8 cellular contexts compared by ENCODE assay signal in the genomic region with DNA sequence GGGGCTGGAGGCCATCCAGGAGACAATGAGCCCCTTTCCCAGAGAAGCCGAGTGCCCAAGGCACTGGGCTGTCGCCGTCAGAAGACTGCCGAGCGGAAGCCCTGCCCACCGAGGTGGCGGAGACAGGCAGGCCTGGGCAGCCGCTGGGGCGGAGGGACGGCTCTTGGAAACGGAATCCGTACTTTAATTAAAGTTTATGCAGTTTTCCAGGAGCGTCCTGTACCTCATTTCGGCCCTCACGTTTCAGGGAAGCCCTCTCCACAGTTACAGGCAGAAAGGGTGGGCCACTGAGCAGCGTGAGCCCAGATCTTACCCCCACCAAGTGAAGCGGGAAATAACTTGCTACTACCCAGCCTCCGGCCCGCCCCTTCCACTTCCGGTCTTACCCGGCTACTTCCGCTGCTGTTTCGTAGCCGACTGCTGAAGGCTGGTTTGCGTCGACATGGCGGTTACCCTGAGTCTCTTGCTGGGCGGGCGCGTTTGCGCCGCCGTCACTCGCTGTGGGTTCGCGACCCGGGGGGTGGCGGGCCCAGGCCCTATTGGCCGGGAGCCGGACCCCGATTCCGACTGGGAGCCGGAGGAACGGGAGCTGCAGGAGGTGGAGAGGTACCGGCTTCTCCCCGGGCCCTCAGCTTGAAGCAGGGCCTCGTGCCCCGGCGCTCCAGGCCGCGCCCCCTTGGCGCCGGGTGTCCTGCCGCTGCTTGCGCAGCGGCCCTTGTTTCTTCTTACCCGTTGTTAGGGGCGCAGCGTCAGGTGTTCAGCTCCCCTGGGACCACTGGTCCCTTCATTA. TPM values are rescaled to one million over a fixed set of nuclear protein-coding genes. Genes with fewer than 3 reads are reported as not detected.
DNase-seq lines count a peak whose midpoint lies in the region; ATAC-seq and TF ChIP-seq lines count a peak whose summit lies in the region.

A gene with protein sequence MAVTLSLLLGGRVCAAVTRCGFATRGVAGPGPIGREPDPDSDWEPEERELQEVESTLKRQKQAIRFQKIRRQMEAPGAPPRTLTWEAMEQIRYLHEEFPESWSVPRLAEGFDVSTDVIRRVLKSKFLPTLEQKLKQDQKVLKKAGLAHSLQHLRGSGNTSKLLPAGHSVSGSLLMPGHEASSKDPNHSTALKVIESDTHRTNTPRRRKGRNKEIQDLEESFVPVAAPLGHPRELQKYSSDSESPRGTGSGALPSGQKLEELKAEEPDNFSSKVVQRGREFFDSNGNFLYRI (plus strand): TSS at position 402 of the 790 bp plus-strand sequence. CDS start 41 bp downstream, at position 443.

- H3K27me3 ChIP-seq in fibroblast of lung (ENCODE audit: control insufficient read depth, insufficient read depth, low read length) = no peaks in the 10 kb centered on the region
- no peaks in the 10 kb centered on the region for H3K27me3 ChIP-seq in naive thymus-derived CD4-positive, alpha-beta T cell (ENCODE audit: control insufficient read depth in 2 of 2, insufficient read depth in 2 of 2, low read length in 2 of 2)

- H3K9me3 Mint-ChIP-seq in naive thymus-derived CD4-positive, alpha-beta T cell = no peaks in the 10 kb centered on the region
- H3K9me3 Mint-ChIP-seq in stimulated activated memory B cell treated with anti-CD40 and anti-IgM and Interleukin-4, amounts not matched to agents 10 μg/mL and 1 μg/mL and 100 μg/mL, for 72 hours = no peaks in the 10 kb centered on the region

- no peaks in the 10 kb centered on the region for H4K20me1 ChIP-seq in fibroblast of lung (ENCODE audit: control insufficient read depth, extremely low read depth, insufficient read depth, low read length)

- DNase-seq in EL (peak; percentile 90), H4 (ENCODE audit: low spot score) (peak; percentile 88), LNCaP clone FGC (ENCODE audit: low read depth) (peak; percentile 72), RPMI8226 (peak; percentile 96), fibroblast of lung (ENCODE audit: low read depth in 2 of 2) (peak; percentile 91 to 92)
- peak; percentile 86 for DNase-seq in activated T-helper 1 cell treated with anti-CD3 and anti-CD28 coated beads, Interleukin-2, amount 50 U/mL, for 16 hours (ENCODE audit: low read depth in 1 of 2, low spot score in 1 of 2)
- DNase-seq in naive thymus-derived CD4-positive, alpha-beta T cell = peak; percentile 81 to 96 (median 93)

- CTCF ChIA-PET in naive thymus-derived CD4-positive, alpha-beta T cell (lab: Charles Lee) = no interaction called here

- H3K4me3 ChIP-seq in LNCaP clone FGC (ENCODE audit: low read depth, low read length) (peak within 1 kb of the TSS; percentile 75), fibroblast of lung (replicated peaks in 1 of 4; ENCODE audit: control extremely low read depth in 1 of 4, insufficient read depth in 1 of 4, low read depth in 3 of 4, low read length in 4 of 4) (peak within 1 kb of the TSS; percentile 91 to 99 (median 95))
- H3K4me3 ChIP-seq in naive thymus-derived CD4-positive, alpha-beta T cell (ENCODE audit: low read length) = peak within 1 kb of the TSS; percentile 84

- H3K4me1 Mint-ChIP-seq in naive thymus-derived CD4-positive, alpha-beta T cell = peaks cover 22 to 60% (median 48%) of the 10 kb centered on the region in 7 donors
- H3K4me1 Mint-ChIP-seq in stimulated activated memory B cell treated with anti-CD40 and anti-IgM and Interleukin-4, amounts not matched to agents 10 μg/mL and 1 μg/mL and 100 μg/mL, for 72 hours = peaks cover 57% of the 10 kb centered on the region

- peaks cover 6 to 23% (median 19%) of the 10 kb centered on the region in 5 donors for H3K36me3 Mint-ChIP-seq in naive thymus-derived CD4-positive, alpha-beta T cell
- peaks cover 31% of the 10 kb centered on the region for H3K36me3 Mint-ChIP-seq in stimulated activated memory B cell treated with anti-CD40 and anti-IgM and Interleukin-4, amounts not matched to agents 10 μg/mL and 1 μg/mL and 100 μg/mL, for 72 hours

- peak within 1 kb of the TSS; percentile 93 for H3K27ac ChIP-seq in fibroblast of lung (ENCODE audit: insufficient read depth, low read length)
- peak within 1 kb of the TSS; percentile 96 for H3K27ac ChIP-seq in naive thymus-derived CD4-positive, alpha-beta T cell (ENCODE audit: low read depth, low read length)

- peaks cover 9% of the 10 kb centered on the region for H3K4me1 ChIP-seq in fibroblast of lung (ENCODE audit: control insufficient read depth, extremely low read depth, insufficient read depth, low read length)
- peaks cover 36 to 40% of the 10 kb centered on the region in 2 donors for H3K4me1 ChIP-seq in naive thymus-derived CD4-positive, alpha-beta T cell (ENCODE audit: control insufficient read depth in 2 of 2, insufficient read depth in 2 of 2, low read length in 2 of 2)

- H3K9me3 ChIP-seq in fibroblast of lung (ENCODE audit: control insufficient read depth, insufficient read depth, low read depth, low read length) = no peaks in the 10 kb centered on the region
- H3K9me3 ChIP-seq in naive thymus-derived CD4-positive, alpha-beta T cell (ENCODE audit: control insufficient read depth in 2 of 3, low read length in 3 of 3) = no peaks in the 10 kb centered on the region

- H2AFZ ChIP-seq in fibroblast of lung (ENCODE audit: low read length) = peak within 1 kb of the TSS; percentile 96

- TF ChIP-seq CTCF in LNCaP clone FGC (IDR thresholded peaks at IDR 0.05; ENCODE audit: control insufficient read depth, extremely low read depth, insufficient read depth) = no peak
- TF ChIP-seq CTCF in fibroblast of lung (conservative IDR thresholded peaks at IDR 0.05 in 1 of 2, IDR thresholded peaks at IDR 0.05 in 1 of 2; ENCODE audit: low read depth in 1 of 2, low read length in 2 of 2) = no peak

- peak; percentile 94 for ATAC-seq in naive thymus-derived CD4-positive, alpha-beta T cell
- ATAC-seq in stimulated activated memory B cell treated with anti-CD40 and anti-IgM and Interleukin-4, amounts not matched to agents 10 μg/mL and 1 μg/mL and 100 μg/mL, for 72 hours = peak; percentile 97

- peak within 1 kb of the TSS; percentile 92 for H3K9ac ChIP-seq in fibroblast of lung (ENCODE audit: insufficient read depth, low read length)

- POLR2A ChIA-PET in naive thymus-derived CD4-positive, alpha-beta T cell (lab: Charles Lee) = interaction anchor here (0.7 to 4.0 kb wide), 7 partner anchors 11 to 163 kb away, joined by 3 to 61 read pairs (median 5); a partner anchor contains a TSS

- intact Hi-C loops in naive thymus-derived CD4-positive, alpha-beta T cell (cut with micrococcal nuclease) = loop anchor here (1.0 to 10.0 kb wide), 11 partner anchors 11 to 669 kb away; a partner anchor contains a TSS

- H3K79me2 ChIP-seq in fibroblast of lung (ENCODE audit: control insufficient read depth, insufficient read depth, low read length) = peaks cover 42% of the 10 kb centered on the region

- H3K36me3 ChIP-seq in fibroblast of lung (ENCODE audit: control insufficient read depth, insufficient read depth, low read length) = peaks cover 2% of the 10 kb centered on the region
- peaks cover 0 to 12% (median 0%) of the 10 kb centered on the region in 3 experiments for H3K36me3 ChIP-seq in naive thymus-derived CD4-positive, alpha-beta T cell (ENCODE audit: control insufficient read depth in 2 of 3, insufficient read depth in 3 of 3, low read length in 3 of 3)

- H3K4me2 ChIP-seq in fibroblast of lung (ENCODE audit: extremely low read depth, insufficient read depth, low read length) = peak within 1 kb of the TSS; percentile 87

- H3K27me3 Mint-ChIP-seq in naive thymus-derived CD4-positive, alpha-beta T cell = no peaks in the 10 kb centered on the region
- H3K27me3 Mint-ChIP-seq in stimulated activated memory B cell treated with anti-CD40 and anti-IgM and Interleukin-4, amounts not matched to agents 10 μg/mL and 1 μg/mL and 100 μg/mL, for 72 hours = no peaks in the 10 kb centered on the region

- H3K4me3 Mint-ChIP-seq in naive thymus-derived CD4-positive, alpha-beta T cell = peak within 1 kb of the TSS; percentile 95 to 99 (median 97)
- peak within 1 kb of the TSS; percentile 93 for H3K4me3 Mint-ChIP-seq in stimulated activated memory B cell treated with anti-CD40 and anti-IgM and Interleukin-4, amounts not matched to agents 10 μg/mL and 1 μg/mL and 100 μg/mL, for 72 hours

- peak within 1 kb of the TSS; percentile 98 to 100 (median 99) for H3K27ac Mint-ChIP-seq in naive thymus-derived CD4-positive, alpha-beta T cell
- H3K27ac Mint-ChIP-seq in stimulated activated memory B cell treated with anti-CD40 and anti-IgM and Interleukin-4, amounts not matched to agents 10 μg/mL and 1 μg/mL and 100 μg/mL, for 72 hours = peak within 1 kb of the TSS; percentile 93

RNA-seq across cellular contexts. Expression of the gene that starts here (rescaled TPM):
- total RNA-seq in H4 (2014; rRNA removed; shearing (Covaris generic)) = 66.1 and 74.5 TPM in 2 replicates
- 96.1 and 96.8 TPM in 2 replicates for total RNA-seq in fibroblast of lung
- polyA plus RNA-seq in fibroblast of lung = 55.3 and 58.7 TPM in 2 replicates
- 50.7 and 54.0 TPM in 2 replicates for polyA plus RNA-seq in fibroblast of lung (2012)
- 23.5 and 24.6 TPM in 2 replicates for polyA minus RNA-seq in fibroblast of lung (ENCODE audit: low replicate concordance)
- total RNA-seq in naive thymus-derived CD4-positive, alpha-beta T cell = 10 to 100 TPM; 34.1 to 51.5 (median 48.4) TPM
- 10 to 100 TPM; 29.7 to 48.5 TPM for polyA plus RNA-seq in naive thymus-derived CD4-positive, alpha-beta T cell

Comparison
In these comparisons a context has a peak if more than half of its experiments do, and no peak if none do; other contexts are left out.
1. Peak in every context shown above with its lines: DNase-seq, ATAC-seq, H3K4me3 ChIP-seq and H3K27ac ChIP-seq.